Comparison of ENCODE assay signal across 8 cellular contexts in the genomic region with DNA sequence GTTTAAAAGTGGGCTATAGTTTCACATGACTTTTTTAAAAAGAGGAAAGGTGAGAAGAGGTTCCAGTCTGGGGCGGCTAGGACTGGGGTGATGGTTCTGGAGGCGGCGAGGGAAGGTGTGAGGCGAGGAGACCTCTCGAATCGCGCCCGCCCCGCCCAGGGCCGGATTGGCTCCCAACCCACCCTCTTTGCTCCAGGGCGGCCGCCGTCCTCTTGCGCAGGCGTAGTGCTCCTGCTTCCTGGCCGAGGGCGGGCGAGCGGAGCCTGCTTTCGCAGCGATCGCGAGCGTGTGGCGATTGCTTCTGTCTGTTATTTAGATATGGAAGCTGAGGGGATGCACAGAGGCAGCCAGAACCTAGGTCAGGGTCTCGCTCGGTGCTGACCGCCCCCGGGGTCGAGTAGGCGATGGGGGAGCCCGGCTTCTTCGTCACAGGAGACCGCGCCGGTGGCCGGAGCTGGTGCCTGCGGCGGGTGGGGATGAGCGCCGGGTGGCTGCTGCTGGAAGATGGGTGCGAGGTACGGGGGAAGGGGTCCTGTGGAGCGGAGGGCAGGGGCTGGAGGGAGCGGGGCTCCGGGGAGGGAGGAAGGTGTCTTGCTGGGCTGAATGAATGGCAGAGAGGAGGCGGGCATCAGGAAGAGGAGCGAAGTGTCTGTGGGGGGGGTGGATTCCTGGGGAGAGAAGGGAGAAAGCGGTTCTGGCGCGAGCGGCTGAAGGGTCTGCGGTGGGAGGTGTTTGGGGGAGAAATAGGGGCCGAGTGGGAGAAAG. TPM values are rescaled to one million over a fixed set of nuclear protein-coding genes. Genes with fewer than 3 reads are reported as not detected.
DNase-seq lines count a peak whose midpoint lies in the region; TF ChIP-seq lines count a peak whose summit lies in the region.

TSS of gene RNF8 (plus strand) at position 223 of the 765 bp plus-strand sequence. CDS start at position 405, 182 bp downstream.

- H3F3A ChIP-seq in MM.1S (ENCODE audit: insufficient read depth, low read length), result no peaks in the 10 kb centered on the region

- TF ChIP-seq CTCF in H9 (conservative IDR thresholded peaks at IDR 0.05) (no peak), MM.1S (IDR thresholded peaks at IDR 0.05; ENCODE audit: low read length) (no peak)

- no peak within 1 kb of the TSS for H2BK120ac ChIP-seq in H9 (ENCODE audit: low read depth, low read length, poor library complexity, severe bottlenecking)

- peak within 1 kb of the TSS; percentile 50 for H3K14ac ChIP-seq in H9 (ENCODE audit: insufficient read depth, low read length)

- H3K27me3 Mint-ChIP-seq in H9 (ENCODE audit: low read depth), result peaks cover 18% of the 10 kb centered on the region

- H3K4me2 ChIP-seq in H9 (ENCODE audit: insufficient read depth, insufficient read length, low read length) (peak within 1 kb of the TSS; percentile 83), MM.1S (ENCODE audit: low read depth, low read length) (peak within 1 kb of the TSS; percentile 93)

- H3T11ph ChIP-seq in H9 (ENCODE audit: low read length), result no peak within 1 kb of the TSS

- H2AK5ac ChIP-seq in H9 (ENCODE audit: insufficient read length, low read length), result no peak within 1 kb of the TSS

- H3K9me2 ChIP-seq in MM.1S (replicated peaks; ENCODE audit: insufficient read depth, low read length), result no peaks in the 10 kb centered on the region

- H2BK12ac ChIP-seq in H9 (ENCODE audit: insufficient read length, low read depth, low read length), result peak within 1 kb of the TSS; percentile 22

- no peaks in the 10 kb centered on the region for H3K36me3 Mint-ChIP-seq in H9 (ENCODE audit: insufficient read depth in 1 of 3, low read depth in 3 of 3)

- H4K20me1 ChIP-seq in H9 (ENCODE audit: control insufficient read depth, insufficient read depth, insufficient read length) (no peaks in the 10 kb centered on the region), MM.1S (ENCODE audit: insufficient read depth, low read length) (no peaks in the 10 kb centered on the region)

- H3K27me3 ChIP-seq in H9 (ENCODE audit: insufficient read depth, low read length) (no peaks in the 10 kb centered on the region), MM.1S (replicated peaks; ENCODE audit: insufficient read depth, low read length) (no peaks in the 10 kb centered on the region), SJSA1 (replicated peaks) (no peaks in the 10 kb centered on the region), neuron (ENCODE audit: insufficient read depth, low read length) (no peaks in the 10 kb centered on the region)

- in situ Hi-C loops in G401 (cut with HindIII; ENCODE audit: low sequenced_read_pairs), result no loop called here

- H3K4ac ChIP-seq in H9 (ENCODE audit: low read depth, low read length), result no peak within 1 kb of the TSS

- H3K36me3 ChIP-seq in MM.1S (replicated peaks; ENCODE audit: insufficient read depth, low read length) (no peaks in the 10 kb centered on the region), SJSA1 (peaks cover 11% of the 10 kb centered on the region), neuron (ENCODE audit: insufficient read depth, low read length) (no peaks in the 10 kb centered on the region)

- peak within 1 kb of the TSS; percentile 80 for H3K9ac ChIP-seq in H9 (ENCODE audit: extremely low read depth, insufficient read length, low read length)
- H3K9ac ChIP-seq in MM.1S (ENCODE audit: low read length), result peak within 1 kb of the TSS; percentile 76

- H2AFZ ChIP-seq in H9 (ENCODE audit: low read length) (no peak within 1 kb of the TSS), MM.1S (ENCODE audit: low read length) (peak within 1 kb of the TSS; percentile 98), neuron (ENCODE audit: low read depth, low read length) (peak within 1 kb of the TSS; percentile 96)

- H3K4me3 Mint-ChIP-seq in H9, result peak within 1 kb of the TSS; percentile 95 to 99

- no peak within 1 kb of the TSS for H3K56ac ChIP-seq in H9 (ENCODE audit: insufficient read length, low read depth, low read length)

- H3K27ac ChIP-seq in H9 (ENCODE audit: insufficient read length, low read depth, low read length), result no peak within 1 kb of the TSS
- H3K27ac ChIP-seq in MM.1S (ENCODE audit: low read length), result no peak within 1 kb of the TSS
- H3K27ac ChIP-seq in SJSA1, result no peak within 1 kb of the TSS

- no peak within 1 kb of the TSS for H2BK5ac ChIP-seq in H9 (ENCODE audit: insufficient read length, low read length)

- DNase-seq in G401 (ENCODE audit: low spot score) (peak; percentile 87), H9 (peak; percentile 96), MM.1S (peak; percentile 83), SJSA1 (ENCODE audit: low read depth in 1 of 2, low spot score in 2 of 2) (peak; percentile 84 to 93), foreskin melanocyte (peak; percentile 73), stromal cell of bone marrow (ENCODE audit: low read depth) (peak; percentile 68)
- peak; percentile 55 to 79 (median 66) for DNase-seq in activated naive CD4-positive, alpha-beta T cell (lab: John Stamatoyannopoulos, UW)

- H3K23ac ChIP-seq in H9 (ENCODE audit: insufficient read length, low read depth, low read length), result no peak within 1 kb of the TSS

- H3K18ac ChIP-seq in H9 (ENCODE audit: insufficient read length, low read depth, low read length), result peak within 1 kb of the TSS; percentile 5

- H4K5ac ChIP-seq in H9 (ENCODE audit: insufficient read length, low read depth, low read length), result no peak within 1 kb of the TSS

- H3K4me1 Mint-ChIP-seq in H9, result peaks cover 22 to 26% of the 10 kb centered on the region in 2 experiments

- H3K9me3 ChIP-seq in H9 (ENCODE audit: control insufficient read depth, low read depth, low read length), result no peaks in the 10 kb centered on the region
- no peaks in the 10 kb centered on the region for H3K9me3 ChIP-seq in MM.1S (replicated peaks; ENCODE audit: insufficient read depth, low read length)
- H3K9me3 ChIP-seq in SJSA1 (replicated peaks), result no peaks in the 10 kb centered on the region
- no peaks in the 10 kb centered on the region for H3K9me3 ChIP-seq in neuron (ENCODE audit: low read length)

- peaks cover 0 to 5% of the 10 kb centered on the region in 2 experiments; a peak in 1 of 5 replicates for H3K9me3 Mint-ChIP-seq in H9

- peak within 1 kb of the TSS; percentile 93 to 99 (median 93) for H3K27ac Mint-ChIP-seq in H9

- peaks cover 4% of the 10 kb centered on the region; the same call in 1 of the 2 replicates for H3K4me1 ChIP-seq in H9 (ENCODE audit: insufficient read depth, low read length)
- no peaks in the 10 kb centered on the region for H3K4me1 ChIP-seq in MM.1S (ENCODE audit: low read length)
- peaks cover 9% of the 10 kb centered on the region; the same call in 1 of the 2 replicates for H3K4me1 ChIP-seq in SJSA1 (replicated peaks)
- H3K4me1 ChIP-seq in neuron (ENCODE audit: insufficient read depth, low read length), result peaks cover 18% of the 10 kb centered on the region

- WGBS in H9 (ENCODE audit: extremely low coverage, insufficient read length, low lambda C conversion rate), result no CpG with 5 or more reads among the region's 54 CpGs

- peak within 1 kb of the TSS; percentile 93 for H3K4me3 ChIP-seq in MM.1S (ENCODE audit: low read length)
- peak within 1 kb of the TSS; percentile 71 for H3K4me3 ChIP-seq in SJSA1
- H3K4me3 ChIP-seq in neuron (ENCODE audit: low read length), result peak within 1 kb of the TSS; percentile 90

- peaks cover 11% of the 10 kb centered on the region for H3K23me2 ChIP-seq in H9 (ENCODE audit: insufficient read length, low read depth, low read length, poor library complexity, severe bottlenecking)

- no peak within 1 kb of the TSS for H4K8ac ChIP-seq in H9 (replicated peaks; ENCODE audit: insufficient read length, low read depth, low read length)

- H2BK20ac ChIP-seq in H9 (ENCODE audit: low read depth, low read length, poor library complexity, severe bottlenecking), result no peak within 1 kb of the TSS

- peaks cover 12% of the 10 kb centered on the region; the same call in 1 of the 2 replicates for H3K79me2 ChIP-seq in H9 (ENCODE audit: insufficient read depth, low read length)
- peaks cover 46% of the 10 kb centered on the region for H3K79me2 ChIP-seq in MM.1S (ENCODE audit: low read length)

- H4K91ac ChIP-seq in H9 (ENCODE audit: insufficient read length, low read depth, low read length), result no peak within 1 kb of the TSS

- no peaks in the 10 kb centered on the region for H3K79me1 ChIP-seq in H9 (ENCODE audit: insufficient read depth, low read depth, low read length, poor library complexity, severe bottlenecking)

- no peak within 1 kb of the TSS for H2BK15ac ChIP-seq in H9 (ENCODE audit: low read depth, low read length)

RNA-seq across cellular contexts. Expression of gene RNF8, which starts in this region (rescaled TPM):
- total RNA-seq in G401 (2014; rRNA removed; shearing (Covaris generic)), result 35.7 and 57.9 TPM in 2 replicates
- total RNA-seq in H9 (2021), result 34.5 and 34.7 TPM in 2 replicates
- total RNA-seq in SJSA1 (2014; rRNA removed; shearing (Covaris generic)), result 33.6 and 34.4 TPM in 2 replicates
